8 cellular contexts compared by ENCODE assay signal in genomic region chr2:24926602-24927252, GRCh38. TPM values are rescaled to one million over a fixed set of nuclear protein-coding genes. Genes with fewer than 3 reads are reported as not detected.
A peak's percentile ranks its signal among the peaks of the same experiment; 100 is the strongest.
DNase-seq lines count a peak whose midpoint lies in the region; ATAC-seq and TF ChIP-seq lines count a peak whose summit lies in the region.

No MANE protein-coding gene starts in this region.

- H3K36me3 ChIP-seq in adrenal gland (replicated peaks in 1 of 2) = no peaks in the 10 kb centered on the region

- DNase-seq in KBM-7 (peak; percentile 25), adrenal gland (peak in 6 of 7 donors; percentile 45 to 71 (median 56)), left kidney (ENCODE audit: low read depth, low spot score) (peak; percentile 67), COLO829 (ENCODE audit: low spot score) (no peak), SHP77 treated with DMSO at 0.1 percent for 48 hours (lab: John Stamatoyannopoulos, UW) (no peak), NCI-H1694 treated with DMSO at 0.1 percent for 48 hours (lab: John Stamatoyannopoulos, UW) (no peak)
- DNase-seq in stimulated activated CD4-positive, alpha-beta T cell treated with anti-CD3 and anti-CD28 coated beads, Interleukin-4, amount 100 ng/mL, for 48 hours (ENCODE audit: low read depth in 2 of 2) = peak; percentile 40 to 50

- H3K4me3 ChIP-seq in adrenal gland = peak overlapping the region in 1 of 4 donors; percentile 7

- H3K4me1 ChIP-seq in adrenal gland (replicated peaks in 1 of 2) = peaks cover 0 to 8% of the 10 kb centered on the region in 2 donors

- no peak for TF ChIP-seq POLR2A in adrenal gland (IDR thresholded peaks at IDR 0.05)

- intact Hi-C loops in adrenal gland (cut with DNase I) = no loop called here

- no peaks in the 10 kb centered on the region for H3K9me3 ChIP-seq in adrenal gland (replicated peaks in 1 of 3)

- WGBS in adrenal gland, 4 donors = 25 to 49% (median 39%) methylated on average over 17 to 33 of the region's 33 CpGs

- H3K27ac ChIP-seq in adrenal gland = peak overlapping the region in 2 of 5 donors; percentile 22 to 65

- H3K27me3 ChIP-seq in adrenal gland = no peaks in the 10 kb centered on the region

- no peak for TF ChIP-seq CTCF in adrenal gland (IDR thresholded peaks at IDR 0.05)

- no peak for ATAC-seq in HG02571 (IDR thresholded peaks at IDR 0.05; ENCODE audit: unreplicated experiment)

- in situ Hi-C loops in KBM-7 (cut with MboI; ENCODE audit: low pct_unique_long_range_greater_than_20kb, low sequenced_read_pairs) = no loop called here

RNA-seq across cellular contexts. Expression of gene ADCY3, which starts 6.7 kb away (rescaled TPM):
- total RNA-seq in adrenal gland = 10 to 100 TPM; 32.0 to 72.0 (median 35.8) TPM
- 10 to 100 TPM; 19.6 to 44.9 (median 20.1) TPM for polyA plus RNA-seq in adrenal gland

RNA-seq across cellular contexts. Expression of gene DNAJC27, which starts 45.0 kb away (rescaled TPM):
- total RNA-seq in adrenal gland = 10 to 100 TPM in 1 of 8 donors, 1 to 10 TPM in 7; 2.1 to 10.1 (median 7.0) TPM
- polyA plus RNA-seq in adrenal gland = 1 to 10 TPM; 1.9 to 6.6 (median 3.2) TPM

Comparison
In these comparisons a context has a peak if more than half of its experiments do, and no peak if none do; other contexts are left out.
1. DNase-seq: peak in KBM-7 (single experiment), adrenal gland (6 of 7), left kidney (single experiment) and stimulated activated CD4-positive, alpha-beta T cell treated with anti-CD3 and anti-CD28 coated beads, Interleukin-4, amount 100 ng/mL, for 48 hours (2 of 2); none in COLO829 (single experiment), SHP77 treated with DMSO at 0.1 percent for 48 hours (single experiment) and NCI-H1694 treated with DMSO at 0.1 percent for 48 hours (single experiment).